In genomic region chr12:93676408-93677194, GRCh38 we compare ENCODE assay signal across 8 cellular contexts. TPM values are rescaled to one million over a fixed set of nuclear protein-coding genes. Genes with fewer than 3 reads are reported as not detected.
DNase-seq lines count a peak whose midpoint lies in the region; TF ChIP-seq lines count a peak whose summit lies in the region.

No MANE protein-coding gene starts in this region.

- peak overlapping the region; percentile 100 for H3K27ac Mint-ChIP-seq in activated naive CD4-positive, alpha-beta T cell treated with anti-CD3 and anti-CD28 coated beads, Interleukin-2, amount 50 U/mL, for 24 hours

- no peak for TF ChIP-seq EP300 in stomach (IDR thresholded peaks at IDR 0.05)

- no peak overlapping the region for H3K27ac ChIP-seq in iPS DF 6.9 (ENCODE audit: low read length)
- peak overlapping the region; percentile 92 to 99 (median 96) for H3K27ac ChIP-seq in stomach

- H3K9me3 ChIP-seq in iPS DF 6.9 (ENCODE audit: control insufficient read depth, insufficient read depth, low read length), result no peaks in the 10 kb centered on the region
- H3K9me3 ChIP-seq in stomach, result no peaks in the 10 kb centered on the region

- TF ChIP-seq CTCF in WI38 (IDR thresholded peaks at IDR 0.05; ENCODE audit: low read depth, low read length), result no peak
- no peak for TF ChIP-seq CTCF in stomach (IDR thresholded peaks at IDR 0.05)

- H3K4me1 Mint-ChIP-seq in activated naive CD4-positive, alpha-beta T cell treated with anti-CD3 and anti-CD28 coated beads, Interleukin-2, amount 50 U/mL, for 24 hours, result peaks cover 42% of the 10 kb centered on the region

- no peak for DNase-seq in activated naive CD4-positive, alpha-beta T cell treated with Interleukin-2 at 50 U/mL for 16 hours
- DNase-seq in iPS DF 6.9 (ENCODE audit: low read depth, low spot score), result no peak
- DNase-seq in stomach, result no peak
- no peak for DNase-seq in 8988T
- DNase-seq in stimulated activated CD4-positive, alpha-beta T cell treated with anti-CD3 and anti-CD28 coated beads, Interleukin-4, amount 100 ng/mL, for 4 hours, result no peak
- no peak for DNase-seq in HuH-7 (ENCODE audit: low spot score)

- H3K36me3 ChIP-seq in iPS DF 6.9 (ENCODE audit: control insufficient read depth, insufficient read depth, low read length) (no peaks in the 10 kb centered on the region), stomach (no peaks in the 10 kb centered on the region)

- peak overlapping the region; percentile 97 for H3K4me3 Mint-ChIP-seq in activated naive CD4-positive, alpha-beta T cell treated with anti-CD3 and anti-CD28 coated beads, Interleukin-2, amount 50 U/mL, for 24 hours

- intact Hi-C loops in stomach (cut with DNase I; ENCODE audit: low total_unique reads), result no loop called here

- H3K4me3 ChIP-seq in WI38 (ENCODE audit: low read depth, low read length) (peak overlapping the region; percentile 72), iPS DF 6.9 (ENCODE audit: low read length) (peak overlapping the region; percentile 15; the same call in 1 of the 2 replicates), stomach (peak overlapping the region; percentile 52 to 69 (median 58))

- H3K4me1 ChIP-seq in iPS DF 6.9 (ENCODE audit: control insufficient read depth, insufficient read depth, low read length) (peaks cover 5% of the 10 kb centered on the region), stomach (peaks cover 5 to 43% (median 23%) of the 10 kb centered on the region in 4 donors)

- H3K9me3 Mint-ChIP-seq in activated naive CD4-positive, alpha-beta T cell treated with anti-CD3 and anti-CD28 coated beads, Interleukin-2, amount 50 U/mL, for 24 hours, result no peaks in the 10 kb centered on the region

- no peak for TF ChIP-seq POLR2A in stomach (IDR thresholded peaks at IDR 0.05)

- H3K36me3 Mint-ChIP-seq in activated naive CD4-positive, alpha-beta T cell treated with anti-CD3 and anti-CD28 coated beads, Interleukin-2, amount 50 U/mL, for 24 hours, result peaks cover 10% of the 10 kb centered on the region

- 100% methylated on average over 3 of the region's 12 CpGs for WGBS in iPS DF 6.9 (ENCODE audit: insufficient coverage, insufficient read length)
- WGBS in stomach, 5 donors, result 47 to 56% (median 51%) methylated on average over 12 of the region's 12 CpGs

- H3K27me3 ChIP-seq in iPS DF 6.9 (ENCODE audit: control insufficient read depth, insufficient read depth, low read length), result no peaks in the 10 kb centered on the region
- H3K27me3 ChIP-seq in stomach, result no peaks in the 10 kb centered on the region

- peaks cover 1% of the 10 kb centered on the region for H3K27me3 Mint-ChIP-seq in activated naive CD4-positive, alpha-beta T cell treated with anti-CD3 and anti-CD28 coated beads, Interleukin-2, amount 50 U/mL, for 24 hours

RNA-seq across cellular contexts. Expression of gene CRADD, which starts 0.6 kb away (rescaled TPM):
- 10 to 100 TPM in 4 of 5 donors, 1 to 10 TPM in 1; 2.3 to 30.9 (median 18.7) TPM for total RNA-seq in stomach
- polyA plus RNA-seq in stomach, result 10 to 100 TPM in 2 of 3 donors, 1 to 10 TPM in 1; 9.6 to 20.5 (median 13.0) TPM

Comparison
In these comparisons a context has a peak if more than half of its experiments do, and no peak if none do; other contexts are left out.
1. H3K4me3 ChIP-seq: peak in every context shown above with its lines; median percentile 72 in WI38; 58 in stomach; 15 in iPS DF 6.9.